Comparison of ENCODE assay signal across 1 cellular context in the genomic region with DNA sequence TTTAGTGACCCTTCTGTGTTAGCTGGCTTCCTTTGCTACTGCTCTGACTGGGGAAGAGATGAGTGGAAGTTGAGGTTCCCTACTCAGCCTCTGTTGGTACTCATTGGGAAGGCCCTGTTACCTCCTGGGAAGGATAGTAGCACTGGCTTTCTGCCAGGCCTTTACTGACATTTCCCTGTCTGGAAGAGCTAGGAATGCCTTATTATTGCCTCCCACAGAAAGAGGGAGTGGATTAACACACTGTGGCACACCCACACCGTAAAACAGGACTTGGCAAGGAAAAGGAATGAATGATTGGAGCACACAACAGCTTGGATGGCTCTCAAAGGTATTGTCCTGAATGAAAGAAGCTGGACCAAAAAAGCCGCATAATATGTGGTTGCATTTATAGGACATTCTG.
TF ChIP-seq lines count a peak whose summit lies in the region.

No MANE protein-coding gene starts in this region.

TF ChIP-seq in HepG2, 621 proteins besides CTCF, POLR2A, EP300 and RAD21:
- TF ChIP-seq, protein P1, sequence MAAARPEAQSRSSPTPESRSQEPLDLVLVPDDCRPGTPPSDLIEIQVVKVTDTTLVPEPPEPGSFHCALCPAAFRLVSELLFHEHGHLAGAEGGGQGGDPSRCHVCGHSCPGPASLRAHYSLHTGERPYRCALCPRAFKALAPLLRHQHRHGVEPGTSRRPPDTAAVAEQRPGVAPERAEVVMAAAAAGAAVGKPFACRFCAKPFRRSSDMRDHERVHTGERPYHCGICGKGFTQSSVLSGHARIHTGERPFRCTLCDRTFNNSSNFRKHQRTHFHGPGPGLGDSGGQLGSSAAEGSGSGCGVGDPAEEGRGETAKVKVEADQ (CRISPR knock-in tag; IDR thresholded peaks at IDR 0.05; ENCODE audit: borderline replicate concordance): no peak
- TF ChIP-seq SRSF4 (IDR thresholded peaks at IDR 0.05; ENCODE audit: low read depth, low read length, poor library complexity, severe bottlenecking) (no peak), ZNF572 (CRISPR knock-in tag; IDR thresholded peaks at IDR 0.05) (no peak), ZSCAN31 (CRISPR knock-in tag; IDR thresholded peaks at IDR 0.05; ENCODE audit: low read depth) (no peak), ZSCAN20 (CRISPR knock-in tag; IDR thresholded peaks at IDR 0.05; ENCODE audit: borderline replicate concordance) (no peak), ZNF3 (CRISPR knock-in tag; IDR thresholded peaks at IDR 0.05) (no peak), ZBTB8A (CRISPR knock-in tag; IDR thresholded peaks at IDR 0.05; ENCODE audit: borderline replicate concordance, low read depth) (no peak), ZNF430 (CRISPR knock-in tag; IDR thresholded peaks at IDR 0.05) (no peak), ATM (IDR thresholded peaks at IDR 0.05; ENCODE audit: borderline replicate concordance) (no peak), HES4 (CRISPR knock-in tag; IDR thresholded peaks at IDR 0.05; ENCODE audit: borderline replicate concordance) (no peak), IKZF4 (CRISPR knock-in tag; IDR thresholded peaks at IDR 0.05; ENCODE audit: borderline replicate concordance, low read depth, not compliant biosample characterization) (no peak), KMT2A (CRISPR knock-in tag; IDR thresholded peaks at IDR 0.05) (no peak), MAFK (conservative IDR thresholded peaks at IDR 0.05 in 1 of 2, IDR thresholded peaks at IDR 0.05 in 1 of 2; ENCODE audit: low read length in 2 of 2) (no peak), HDAC2 (CRISPR knock-in tag; IDR thresholded peaks at IDR 0.05) (no peak)
- TF ChIP-seq, protein P2, sequence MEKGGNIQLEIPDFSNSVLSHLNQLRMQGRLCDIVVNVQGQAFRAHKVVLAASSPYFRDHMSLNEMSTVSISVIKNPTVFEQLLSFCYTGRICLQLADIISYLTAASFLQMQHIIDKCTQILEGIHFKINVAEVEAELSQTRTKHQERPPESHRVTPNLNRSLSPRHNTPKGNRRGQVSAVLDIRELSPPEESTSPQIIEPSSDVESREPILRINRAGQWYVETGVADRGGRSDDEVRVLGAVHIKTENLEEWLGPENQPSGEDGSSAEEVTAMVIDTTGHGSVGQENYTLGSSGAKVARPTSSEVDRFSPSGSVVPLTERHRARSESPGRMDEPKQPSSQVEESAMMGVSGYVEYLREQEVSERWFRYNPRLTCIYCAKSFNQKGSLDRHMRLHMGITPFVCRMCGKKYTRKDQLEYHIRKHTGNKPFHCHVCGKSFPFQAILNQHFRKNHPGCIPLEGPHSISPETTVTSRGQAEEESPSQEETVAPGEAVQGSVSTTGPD (CRISPR knock-in tag; IDR thresholded peaks at IDR 0.05): no peak
- TF ChIP-seq, protein P3, sequence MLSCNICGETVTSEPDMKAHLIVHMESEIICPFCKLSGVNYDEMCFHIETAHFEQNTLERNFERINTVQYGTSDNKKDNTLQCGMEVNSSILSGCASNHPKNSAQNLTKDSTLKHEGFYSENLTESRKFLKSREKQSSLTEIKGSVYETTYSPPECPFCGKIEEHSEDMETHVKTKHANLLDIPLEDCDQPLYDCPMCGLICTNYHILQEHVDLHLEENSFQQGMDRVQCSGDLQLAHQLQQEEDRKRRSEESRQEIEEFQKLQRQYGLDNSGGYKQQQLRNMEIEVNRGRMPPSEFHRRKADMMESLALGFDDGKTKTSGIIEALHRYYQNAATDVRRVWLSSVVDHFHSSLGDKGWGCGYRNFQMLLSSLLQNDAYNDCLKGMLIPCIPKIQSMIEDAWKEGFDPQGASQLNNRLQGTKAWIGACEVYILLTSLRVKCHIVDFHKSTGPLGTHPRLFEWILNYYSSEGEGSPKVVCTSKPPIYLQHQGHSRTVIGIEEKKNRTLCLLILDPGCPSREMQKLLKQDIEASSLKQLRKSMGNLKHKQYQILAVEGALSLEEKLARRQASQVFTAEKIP (CRISPR knock-in tag; IDR thresholded peaks at IDR 0.05; ENCODE audit: borderline replicate concordance): no peak
- TF ChIP-seq, protein P4, sequence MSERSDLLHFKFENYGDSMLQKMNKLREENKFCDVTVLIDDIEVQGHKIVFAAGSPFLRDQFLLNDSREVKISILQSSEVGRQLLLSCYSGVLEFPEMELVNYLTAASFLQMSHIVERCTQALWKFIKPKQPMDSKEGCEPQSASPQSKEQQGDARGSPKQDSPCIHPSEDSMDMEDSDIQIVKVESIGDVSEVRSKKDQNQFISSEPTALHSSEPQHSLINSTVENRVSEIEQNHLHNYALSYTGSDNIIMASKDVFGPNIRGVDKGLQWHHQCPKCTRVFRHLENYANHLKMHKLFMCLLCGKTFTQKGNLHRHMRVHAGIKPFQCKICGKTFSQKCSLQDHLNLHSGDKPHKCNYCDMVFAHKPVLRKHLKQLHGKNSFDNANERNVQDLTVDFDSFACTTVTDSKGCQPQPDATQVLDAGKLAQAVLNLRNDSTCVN (CRISPR knock-in tag; IDR thresholded peaks at IDR 0.05; ENCODE audit: borderline replicate concordance): no peak
- TF ChIP-seq, protein P5, sequence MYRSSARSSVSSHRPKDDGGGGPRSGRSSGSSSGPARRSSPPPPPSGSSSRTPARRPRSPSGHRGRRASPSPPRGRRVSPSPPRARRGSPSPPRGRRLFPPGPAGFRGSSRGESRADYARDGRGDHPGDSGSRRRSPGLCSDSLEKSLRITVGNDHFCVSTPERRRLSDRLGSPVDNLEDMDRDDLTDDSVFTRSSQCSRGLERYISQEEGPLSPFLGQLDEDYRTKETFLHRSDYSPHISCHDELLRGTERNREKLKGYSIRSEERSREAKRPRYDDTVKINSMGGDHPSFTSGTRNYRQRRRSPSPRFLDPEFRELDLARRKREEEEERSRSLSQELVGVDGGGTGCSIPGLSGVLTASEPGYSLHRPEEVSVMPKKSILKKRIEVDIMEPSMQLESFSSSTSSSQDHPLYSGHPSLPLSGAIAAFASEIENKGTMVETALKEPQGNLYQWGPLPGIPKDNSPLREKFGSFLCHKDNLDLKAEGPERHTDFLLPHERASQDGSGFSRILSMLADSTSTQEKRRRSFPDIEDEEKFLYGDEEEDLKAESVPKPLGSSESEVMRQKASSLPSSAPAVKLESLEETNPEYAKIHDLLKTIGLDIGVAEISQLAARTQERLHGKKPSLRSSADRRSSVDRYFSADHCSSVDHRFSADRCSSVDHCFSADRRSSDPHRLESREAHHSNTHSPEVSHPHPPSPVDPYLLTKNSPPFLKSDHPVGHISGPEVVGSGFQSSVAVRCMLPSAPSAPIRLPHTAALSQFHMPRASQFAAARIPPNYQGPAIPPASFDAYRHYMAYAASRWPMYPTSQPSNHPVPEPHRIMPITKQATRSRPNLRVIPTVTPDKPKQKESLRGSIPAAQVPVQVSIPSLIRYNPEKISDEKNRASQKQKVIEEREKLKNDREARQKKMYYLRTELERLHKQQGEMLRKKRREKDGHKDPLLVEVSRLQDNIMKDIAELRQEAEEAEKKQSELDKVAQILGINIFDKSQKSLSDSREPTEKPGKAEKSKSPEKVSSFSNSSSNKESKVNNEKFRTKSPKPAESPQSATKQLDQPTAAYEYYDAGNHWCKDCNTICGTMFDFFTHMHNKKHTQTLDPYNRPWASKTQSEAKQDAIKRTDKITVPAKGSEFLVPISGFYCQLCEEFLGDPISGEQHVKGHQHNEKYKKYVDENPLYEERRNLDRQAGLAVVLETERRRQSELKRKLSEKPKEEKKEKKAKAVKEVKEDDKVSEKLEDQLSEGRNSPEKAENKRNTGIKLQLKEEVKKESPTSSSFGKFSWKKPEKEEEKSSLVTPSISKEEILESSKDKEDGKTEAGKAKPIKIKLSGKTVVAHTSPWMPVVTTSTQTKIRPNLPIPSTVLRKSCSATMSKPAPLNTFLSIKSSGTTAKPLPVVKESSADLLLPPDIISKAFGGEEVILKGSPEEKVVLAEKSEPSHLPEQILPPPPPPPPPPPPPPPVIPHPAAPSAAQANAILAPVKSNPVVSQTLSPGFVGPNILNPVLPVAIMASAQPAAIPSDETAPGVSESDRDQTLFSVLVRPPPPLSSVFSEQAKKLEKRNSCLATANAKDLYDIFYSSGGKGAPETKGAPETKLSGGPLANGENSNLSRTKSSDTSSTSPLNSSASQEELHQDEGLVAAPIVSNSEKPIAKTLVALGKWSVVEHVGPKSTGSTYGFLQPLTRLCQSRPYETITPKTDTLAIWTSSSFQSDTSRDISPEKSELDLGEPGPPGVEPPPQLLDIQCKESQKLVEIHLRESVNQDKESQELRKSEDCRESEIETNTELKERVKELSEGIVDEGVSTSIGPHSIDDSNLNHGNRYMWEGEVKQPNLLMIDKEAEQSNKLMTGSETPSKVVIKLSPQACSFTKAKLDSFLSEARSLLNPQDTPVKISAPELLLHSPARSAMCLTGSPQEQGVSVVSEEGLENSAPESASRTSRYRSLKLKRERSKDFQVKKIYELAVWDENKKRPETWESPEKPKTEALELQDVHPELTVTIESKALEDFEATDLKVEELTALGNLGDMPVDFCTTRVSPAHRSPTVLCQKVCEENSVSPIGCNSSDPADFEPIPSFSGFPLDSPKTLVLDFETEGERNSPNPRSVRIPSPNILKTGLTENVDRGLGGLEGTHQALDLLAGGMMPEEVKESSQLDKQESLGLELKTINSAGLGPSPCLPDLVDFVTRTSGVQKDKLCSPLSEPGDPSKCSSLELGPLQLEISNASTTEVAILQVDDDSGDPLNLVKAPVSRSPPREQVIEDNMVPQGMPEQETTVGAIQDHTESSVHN (CRISPR knock-in tag; IDR thresholded peaks at IDR 0.05): no peak
